Comparison of ENCODE assay signal across 27 cellular contexts in genomic region chr13:41188584-41188983, GRCh38. TPM values are rescaled to one million over a fixed set of nuclear protein-coding genes. Genes with fewer than 3 reads are reported as not detected.
DNase-seq lines count a peak whose midpoint lies in the region; ATAC-seq and TF ChIP-seq lines count a peak whose summit lies in the region.
"Had no signal": no experiment of that assay in that cellular context is flagged by ENCODE, and none has a peak within 500 bp of the region (broad histone marks: within the 10 kb centered on the region; RNA-seq: fewer than 3 reads in every experiment).

No MANE protein-coding gene starts in this region.

- no peak overlapping the region for H2BK12ac ChIP-seq in mesenchymal stem cell (ENCODE audit: low read length in 2 of 2)

- H3K9ac ChIP-seq in mesenchymal stem cell (ENCODE audit: low read length): no peak overlapping the region
- H3K9ac ChIP-seq: BLaER1 treated with 17β-estradiol and CSF1 and Interleukin-3, amounts not matched to agents 10 nM and 100 nM had no signal

- no peak overlapping the region for H2BK120ac ChIP-seq in mesenchymal stem cell (ENCODE audit: low read depth, low read length)

- no peak overlapping the region for H4K91ac ChIP-seq in mesenchymal stem cell (ENCODE audit: low read length)

- H3K14ac ChIP-seq in mesenchymal stem cell (ENCODE audit: low read length in 2 of 2): no peak overlapping the region

- no peak for ATAC-seq in GM21723 (IDR thresholded peaks at IDR 0.05; ENCODE audit: unreplicated experiment)
- ATAC-seq: activated T-helper 17 cell treated with anti-CD3 and anti-CD28 coated beads, Interleukin-2, amount 50 U/mL, for 72 hours; mucosa of descending colon had no signal

- no peak for TF ChIP-seq CTCF in choroid plexus epithelial cell (conservative IDR thresholded peaks at IDR 0.05; ENCODE audit: low read depth, low read length)

- no peak overlapping the region for H3K18ac ChIP-seq in mesenchymal stem cell (ENCODE audit: low read depth in 1 of 2, low read length in 2 of 2)

- peaks cover 12% of the 10 kb centered on the region for H3K79me1 ChIP-seq in mesenchymal stem cell (replicated peaks; ENCODE audit: low read length, poor library complexity, severe bottlenecking)

- peaks cover 4 to 6% of the 10 kb centered on the region in 2 experiments for H3K36me3 ChIP-seq in mesenchymal stem cell (ENCODE audit: control insufficient read depth in 1 of 2, insufficient read depth in 2 of 2, low read depth in 1 of 2, low read length in 2 of 2)
- H3K36me3 ChIP-seq: ovary, stomach, thyroid gland had no signal

- no peak overlapping the region for H4K8ac ChIP-seq in mesenchymal stem cell (ENCODE audit: low read length)

- H2AFZ ChIP-seq in mesenchymal stem cell (ENCODE audit: low read depth, low read length): no peak overlapping the region

- no peak overlapping the region for H3K4me3 ChIP-seq in choroid plexus epithelial cell (ENCODE audit: low read depth, low read length)
- no peak overlapping the region for H3K4me3 ChIP-seq in mesenchymal stem cell (ENCODE audit: insufficient read depth in 1 of 2, low read depth in 1 of 2, low read length in 2 of 2)
- H3K4me3 ChIP-seq: BLaER1 treated with 17β-estradiol and CSF1 and Interleukin-3, amounts not matched to agents 10 nM and 100 nM; lung; mucosa of descending colon; ovary; SK-N-MC; smooth muscle cell; stomach; thyroid gland had no signal

- no peak overlapping the region for H3K4me2 ChIP-seq in mesenchymal stem cell (ENCODE audit: low read length, poor library complexity, severe bottlenecking)
- H3K4me2 ChIP-seq: BLaER1 treated with 17β-estradiol and CSF1 and Interleukin-3, amounts not matched to agents 10 nM and 100 nM; smooth muscle cell had no signal

- H2BK15ac ChIP-seq in mesenchymal stem cell (ENCODE audit: low read depth, poor library complexity, severe bottlenecking): no peak overlapping the region

- 68% methylated on average over 5 of the region's 6 CpGs for WGBS in mesenchymal stem cell

- no peak overlapping the region for H3K27ac ChIP-seq in mesenchymal stem cell (ENCODE audit: low read length, poor library complexity, severe bottlenecking)
- H3K27ac ChIP-seq: BLaER1 treated with 17β-estradiol and CSF1 and Interleukin-3, amounts not matched to agents 10 nM and 100 nM; HL-60; ovary; SK-N-MC; stomach; thyroid gland had no signal

- DNase-seq in EH (ENCODE audit: low read depth): peak; percentile 66
- DNase-seq in M059J (ENCODE audit: low read depth): peak; percentile 5
- peak; percentile 66 for DNase-seq in choroid plexus epithelial cell (ENCODE audit: low read depth)
- peak; percentile 32 for DNase-seq in mesenchymal stem cell
- no peak for DNase-seq in foreskin melanocyte
- no peak for DNase-seq in NCI-H510A treated with DMSO at 0.1 percent for 48 hours (lab: John Stamatoyannopoulos, UW)
- DNase-seq: activated CD4-positive, CD25-positive, alpha-beta regulatory T cell; activated naive CD4-positive, alpha-beta T cell treated with anti-CD3 and anti-CD28 coated beads, Interleukin-2, amount 50 U/mL, for 16 hours; central memory CD4-positive, alpha-beta T cell; COR-L47; DMS79; mucosa of descending colon; NCI-H1092 treated with DMSO at 0.1 percent for 48 hours; NCI-H2029; NCI-H69; ovary; RPMI8226; stimulated activated CD4-positive, alpha-beta T cell treated with anti-CD3 and anti-CD28 coated beads, Interleukin-2, amount 100 ng/mL, for 24 hours; stomach; thyroid gland had no signal

- no peak overlapping the region for H2AK5ac ChIP-seq in mesenchymal stem cell (ENCODE audit: low read length, severe bottlenecking)

- no peak overlapping the region for H3K23ac ChIP-seq in mesenchymal stem cell (ENCODE audit: low read length in 2 of 2)

- no peak overlapping the region for H3K4ac ChIP-seq in mesenchymal stem cell (ENCODE audit: low read depth in 1 of 2, low read length in 2 of 2)

- H3K4me1 ChIP-seq in mesenchymal stem cell (ENCODE audit: control insufficient read depth, insufficient read depth, low read depth, low read length): no peaks in the 10 kb centered on the region

- H3K27me3 ChIP-seq in mesenchymal stem cell (ENCODE audit: control insufficient read depth in 1 of 2, insufficient read depth in 1 of 2, low read length in 2 of 2): no peaks in the 10 kb centered on the region
- H3K27me3 ChIP-seq: BLaER1 treated with 17β-estradiol and CSF1 and Interleukin-3, amounts not matched to agents 10 nM and 100 nM; ovary; stomach; thyroid gland had no signal

- no peaks in the 10 kb centered on the region for H3K9me3 ChIP-seq in mesenchymal stem cell (ENCODE audit: control insufficient read depth, low read length)
- H3K9me3 ChIP-seq: mucosa of descending colon, ovary, stomach, thyroid gland had no signal

- H2BK5ac ChIP-seq in mesenchymal stem cell (ENCODE audit: low read depth, low read length, poor library complexity, severe bottlenecking): no peak overlapping the region

RNA-seq across cellular contexts. Expression of gene KBTBD7, which starts 5.8 kb away (rescaled TPM):
- total RNA-seq in M059J (2014; rRNA removed; shearing (Covaris generic)): 3.8 and 4.4 TPM in 2 replicates
- polyA plus RNA-seq in mesenchymal stem cell (2013, experiment 1 of 2): 2.9 TPM
- 2.9 TPM for polyA plus RNA-seq in mesenchymal stem cell (2013, experiment 2 of 2)

RNA-seq across cellular contexts. Expression of gene KBTBD6, which starts 56.0 kb away (rescaled TPM):
- total RNA-seq in M059J (2014; rRNA removed; shearing (Covaris generic)): 3.1 and 6.9 TPM in 2 replicates
- 3.5 TPM for polyA plus RNA-seq in mesenchymal stem cell (2013, experiment 1 of 2)
- polyA plus RNA-seq in mesenchymal stem cell (2013, experiment 2 of 2): 3.6 TPM

Comparison
In these comparisons a context has a peak if more than half of its experiments do, and no peak if none do; other contexts are left out.
1. DNase-seq: peak in EH (single experiment), M059J (single experiment), choroid plexus epithelial cell (single experiment) and mesenchymal stem cell (single experiment); none in foreskin melanocyte (single experiment) and NCI-H510A treated with DMSO at 0.1 percent for 48 hours (single experiment).